In the genomic region with DNA sequence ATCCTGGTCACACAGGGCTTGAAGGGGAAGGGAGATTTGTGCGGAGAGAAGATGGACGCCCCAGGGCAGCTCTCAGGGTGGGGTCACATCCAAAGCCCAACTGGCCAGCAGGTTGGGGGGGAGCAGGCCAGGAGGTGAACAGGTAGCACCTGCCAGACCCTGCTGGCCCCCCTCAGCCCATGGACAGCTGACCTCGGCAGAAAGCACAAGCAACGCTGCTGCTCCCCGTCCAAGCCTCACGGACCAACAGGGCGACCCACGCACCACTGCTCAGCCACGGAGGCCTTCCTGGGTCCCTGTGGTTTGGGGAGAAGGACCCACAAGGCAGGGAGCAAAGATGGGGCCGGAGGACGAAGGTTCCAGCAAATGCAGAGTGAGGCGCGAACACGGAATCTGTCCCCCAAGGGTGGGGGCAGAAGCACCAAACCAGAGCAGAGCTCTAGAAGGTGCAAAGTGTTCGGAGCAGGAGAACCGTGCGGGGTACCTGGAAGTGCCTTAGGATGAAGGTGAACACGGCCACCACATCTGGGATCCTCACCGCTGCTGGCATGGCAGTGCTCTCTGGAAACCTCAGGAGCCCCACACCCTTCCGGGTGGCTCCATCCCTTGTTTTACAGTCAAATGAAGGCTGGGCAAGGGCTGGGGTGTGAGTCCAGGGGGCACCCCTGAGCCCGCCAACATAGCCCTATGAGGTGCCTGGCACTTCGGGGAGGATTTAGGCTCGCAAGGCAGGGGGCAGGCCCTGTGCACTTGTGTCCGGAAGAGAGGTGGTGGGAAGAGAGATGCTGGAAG, we compare ENCODE assay signal across 11 cellular contexts. TPM values are rescaled to one million over a fixed set of nuclear protein-coding genes. Genes with fewer than 3 reads are reported as not detected.
A peak's percentile ranks its signal among the peaks of the same experiment; 100 is the strongest.
DNase-seq lines count a peak whose midpoint lies in the region; ATAC-seq and TF ChIP-seq lines count a peak whose summit lies in the region.
"Had no signal": no experiment of that assay in that cellular context is flagged by ENCODE, and none has a peak within 500 bp of the region (broad histone marks: within the 10 kb centered on the region; RNA-seq: fewer than 3 reads in every experiment).

No MANE protein-coding gene starts in this region.

- 90 to 94% methylated on average over 20 to 24 of the region's 24 CpGs for WGBS in body of pancreas, 2 donors
- 96% methylated on average over 19 to 24 of the region's 24 CpGs for WGBS in mesodermal cell (ENCODE audit: insufficient coverage in 2 of 2), 2 experiments
- 82 to 91% (median 89%) methylated on average over 22 to 24 of the region's 24 CpGs for WGBS in spleen, 5 donors

- TF ChIP-seq CTCF in body of pancreas (IDR thresholded peaks at IDR 0.05) (no peak), spleen (IDR thresholded peaks at IDR 0.05 in 8 of 11, conservative IDR thresholded peaks at IDR 0.05 in 3 of 11) (no peak)

- TF ChIP-seq POLR2A in body of pancreas (IDR thresholded peaks at IDR 0.05) (no peak), spleen (IDR thresholded peaks at IDR 0.05) (no peak)

- ATAC-seq in body of pancreas (no peak), HG03521 (IDR thresholded peaks at IDR 0.05; ENCODE audit: unreplicated experiment) (no peak), GM19397 (IDR thresholded peaks at IDR 0.05; ENCODE audit: unreplicated experiment) (no peak)
- ATAC-seq: K562 had no signal

- intact Hi-C loops in body of pancreas (cut with DNase I) (no loop called here), spleen (cut with DNase I; ENCODE audit: low total_unique reads) (no loop called here)

- no peaks in the 10 kb centered on the region for H3K9me3 ChIP-seq in body of pancreas
- no peaks in the 10 kb centered on the region for H3K9me3 ChIP-seq in mesodermal cell (ENCODE audit: control insufficient read depth, low read length)
- H3K9me3 ChIP-seq in spleen = no peaks in the 10 kb centered on the region

- H3K36me3 ChIP-seq in H7 (replicated peaks; ENCODE audit: control insufficient read depth, insufficient read depth, low read length) = no peaks in the 10 kb centered on the region
- no peaks in the 10 kb centered on the region for H3K36me3 ChIP-seq in body of pancreas (replicated peaks in 1 of 2; ENCODE audit: insufficient read depth in 1 of 2, low read depth in 2 of 2)
- H3K36me3 ChIP-seq in mesodermal cell (ENCODE audit: control insufficient read depth, insufficient read depth, low read length) = peaks cover 6% of the 10 kb centered on the region
- H3K36me3 ChIP-seq in spleen = peaks cover 0 to 13% (median 0%) of the 10 kb centered on the region in 6 donors

- H3K4me3 ChIP-seq in H7 (ENCODE audit: insufficient read depth, low read depth, low read length) (no peak overlapping the region), body of pancreas (no peak overlapping the region), mesodermal cell (ENCODE audit: extremely low read depth, insufficient read depth, low read length, poor library complexity, severe bottlenecking) (no peak overlapping the region), spleen (peak overlapping the region in 1 of 8 donors; percentile 58)
- H3K4me3 ChIP-seq: K562 had no signal

- H3K4me1 ChIP-seq in body of pancreas = peaks cover 44% of the 10 kb centered on the region
- peaks cover 45% of the 10 kb centered on the region for H3K4me1 ChIP-seq in mesodermal cell (ENCODE audit: control insufficient read depth, insufficient read depth, low read length, poor library complexity, severe bottlenecking)
- peaks cover 37 to 100% (median 86%) of the 10 kb centered on the region in 6 donors for H3K4me1 ChIP-seq in spleen

- peak overlapping the region in 3 of 4 donors; percentile 82 to 90 (median 88) for H3K27ac ChIP-seq in body of pancreas
- H3K27ac ChIP-seq in mesodermal cell (ENCODE audit: low read depth, low read length, severe bottlenecking) = peak overlapping the region; percentile 100
- H3K27ac ChIP-seq in spleen = peak overlapping the region; percentile 78 to 97 (median 94)

- DNase-seq in H7 = peak; percentile 62
- DNase-seq in body of pancreas = no peak
- no peak for DNase-seq in spleen
- DNase-seq in activated gamma-delta T cell treated with Interleukin-2 at 50 U/mL for 16 hours = no peak
- DNase-seq in activated naive CD4-positive, alpha-beta T cell treated with Interleukin-2 at 50 U/mL for 16 hours = no peak
- DNase-seq: NCI-H187, T1000 had no signal

- H3K27me3 ChIP-seq in H7 (ENCODE audit: control insufficient read depth, insufficient read depth, low read length) (no peaks in the 10 kb centered on the region), body of pancreas (no peaks in the 10 kb centered on the region), spleen (replicated peaks in 1 of 7) (peaks cover 0 to 16% (median 0%) of the 10 kb centered on the region in 7 donors)

RNA-seq across cellular contexts. Expression of a gene that starts 17.9 kb away (rescaled TPM):
- 0.07 TPM in 1 of 2 replicates, not detected in the other for total RNA-seq in H7 (2014; rRNA removed; shearing (Covaris generic))
- 1 to 10 TPM; 1.3 to 3.1 TPM for total RNA-seq in body of pancreas
- polyA plus RNA-seq in mesodermal cell (2013, experiment 1 of 2) = 0.33 TPM
- 0.40 TPM for polyA plus RNA-seq in mesodermal cell (2013, experiment 2 of 2)
- total RNA-seq in spleen = 10 to 100 TPM in 3 of 7 donors, 1 to 10 TPM in 4; 5.7 to 19.3 (median 9.9) TPM
- polyA plus RNA-seq in spleen = 1 to 10 TPM in 1 of 3 donors, under 1 TPM in 2; 0.03 to 3.0 (median 0.09) TPM
- total RNA-seq: K562 had no signal
- polyA plus RNA-seq: K562 had no signal

RNA-seq across cellular contexts. Expression of a gene that starts 40.1 kb away (rescaled TPM):
- total RNA-seq in H7 (2014; rRNA removed; shearing (Covaris generic)) = 12.3 and 13.9 TPM in 2 replicates
- total RNA-seq in body of pancreas (10 to 100 TPM; 50.1 to 53.7 TPM), spleen (100 to 1,000 TPM; 164 to 333 (median 198) TPM)
- polyA plus RNA-seq in mesodermal cell (2013, experiment 1 of 2) = 79.6 TPM
- 74.1 TPM for polyA plus RNA-seq in mesodermal cell (2013, experiment 2 of 2)
- polyA plus RNA-seq in spleen = 10 to 100 TPM; 16.3 to 42.2 (median 26.9) TPM
- polyA plus RNA-seq: K562 had no signal

RNA-seq across cellular contexts. Expression of a gene that starts 44.5 kb away (rescaled TPM):
- 24.6 and 32.8 TPM in 2 replicates for total RNA-seq in H7 (2014; rRNA removed; shearing (Covaris generic))
- total RNA-seq in body of pancreas = 10 to 100 TPM; 28.5 to 55.4 TPM
- 20.2 TPM for polyA plus RNA-seq in mesodermal cell (2013, experiment 1 of 2)
- 19.1 TPM for polyA plus RNA-seq in mesodermal cell (2013, experiment 2 of 2)
- total RNA-seq in spleen = 10 to 100 TPM; 38.0 to 95.0 (median 60.1) TPM
- polyA plus RNA-seq in spleen = 10 to 100 TPM; 13.4 to 26.1 (median 25.0) TPM
